In the genomic region with DNA sequence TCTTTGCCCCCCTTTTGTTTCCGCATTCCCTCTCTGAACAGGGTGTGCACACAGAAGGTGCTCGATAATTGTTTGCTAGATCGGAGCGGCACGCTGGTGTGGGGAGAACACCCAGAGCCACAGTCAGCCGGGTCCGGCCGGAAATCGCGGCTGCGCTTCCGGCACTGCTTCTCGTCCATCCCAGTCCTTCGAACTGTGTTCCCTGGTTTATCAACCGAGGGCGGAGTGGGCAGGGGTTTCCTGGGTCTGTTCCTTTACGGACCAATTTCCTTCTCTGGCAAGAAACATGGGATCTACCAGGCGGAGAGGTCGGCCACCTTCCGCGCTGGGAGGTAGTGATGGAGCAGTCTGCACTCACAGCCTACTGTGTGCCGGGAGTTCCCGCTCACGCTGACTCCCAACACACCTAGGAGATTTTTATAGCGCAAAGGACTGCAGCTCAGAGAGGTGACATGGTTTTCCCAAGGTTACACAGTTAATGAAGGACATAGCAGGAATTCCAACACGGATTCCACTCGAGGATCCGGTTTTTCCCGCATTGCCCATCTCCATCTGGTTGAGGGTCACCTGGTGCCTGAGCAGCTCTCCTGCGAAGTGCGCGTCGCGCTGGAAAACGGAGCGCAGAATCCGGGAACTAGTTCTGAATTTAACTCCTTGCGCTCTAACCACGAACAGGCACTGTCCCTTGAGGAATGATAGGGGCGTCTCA, we compare ENCODE assay signal across 9 cellular contexts. TPM values are rescaled to one million over a fixed set of nuclear protein-coding genes. Genes with fewer than 3 reads are reported as not detected.
DNase-seq lines count a peak whose midpoint lies in the region; ATAC-seq and TF ChIP-seq lines count a peak whose summit lies in the region.
"Had no signal": no experiment of that assay in that cellular context is flagged by ENCODE, and none has a peak within 500 bp of the region (broad histone marks: within the 10 kb centered on the region; RNA-seq: fewer than 3 reads in every experiment).

No MANE protein-coding gene starts in this region.

- H3K9me3 ChIP-seq in ascending aorta, result no peaks in the 10 kb centered on the region

- peaks cover 62% of the 10 kb centered on the region for H3K4me1 Mint-ChIP-seq in mesothelial cell of epicardium

- H3K27me3 Mint-ChIP-seq in mesothelial cell of epicardium (ENCODE audit: low read depth), result peaks cover 72% of the 10 kb centered on the region

- ATAC-seq in esophagus mucosa, result no peak
- no peak for ATAC-seq in HG02610 (IDR thresholded peaks at IDR 0.05; ENCODE audit: unreplicated experiment)

- H3K4me3 ChIP-seq in AG04449 (ENCODE audit: low read depth, low read length), result peak overlapping the region; percentile 46
- peak overlapping the region; percentile 42 for H3K4me3 ChIP-seq in GM12865 (ENCODE audit: low read depth, low read length)
- H3K4me3 ChIP-seq in ascending aorta, result peak overlapping the region; percentile 40 to 51

- CTCF ChIA-PET in AG04449 (lab: Yijun Ruan, JAX), result no interaction called here

- POLR2A ChIA-PET in AG04449 (lab: Yijun Ruan, JAX), result no interaction called here

- TF ChIP-seq CTCF in AG04449 (IDR thresholded peaks at IDR 0.05; ENCODE audit: insufficient read depth, low read length, missing control alignments) (no peak), GM12865 (IDR thresholded peaks at IDR 0.05; ENCODE audit: insufficient read depth, low read depth, low read length, missing control alignments) (no peak), ascending aorta (IDR thresholded peaks at IDR 0.05) (no peak), mesothelial cell of epicardium (IDR thresholded peaks at IDR 0.05; ENCODE audit: unreplicated experiment) (no peak)

- H3K9me3 Mint-ChIP-seq in mesothelial cell of epicardium, result no peaks in the 10 kb centered on the region

- H3K27ac Mint-ChIP-seq in mesothelial cell of epicardium, result peak overlapping the region; percentile 89

- DNase-seq in AG04449 (ENCODE audit: low read depth, low spot score) (no peak), GM12865 (ENCODE audit: low read depth) (peak; percentile 27), ascending aorta (ENCODE audit: low spot score in 2 of 2) (no peak), mesothelial cell of epicardium (ENCODE audit: low spot score in 2 of 2, unreplicated experiment in 2 of 2) (no peak), NCI-H510A (lab: John Stamatoyannopoulos, UW) (no peak), NCI-H345 treated with DMSO at 0.1 percent for 48 hours (lab: John Stamatoyannopoulos, UW; ENCODE audit: unreplicated experiment) (no peak)
- DNase-seq: effector CD8-positive, alpha-beta T cell had no signal

- peaks cover 15% of the 10 kb centered on the region for H3K27me3 ChIP-seq in ascending aorta

- peak overlapping the region; percentile 72 for H3K4me3 Mint-ChIP-seq in mesothelial cell of epicardium

- H3K4me1 ChIP-seq in ascending aorta, result peaks cover 0 to 2% of the 10 kb centered on the region in 2 donors

- peaks cover 23% of the 10 kb centered on the region for H3K36me3 Mint-ChIP-seq in mesothelial cell of epicardium

- intact Hi-C loops in ascending aorta (cut with DNase I), result no loop called here

- no peak overlapping the region for H3K27ac ChIP-seq in ascending aorta

- H3K36me3 ChIP-seq in ascending aorta, result no peaks in the 10 kb centered on the region

RNA-seq across cellular contexts. Expression of gene MSX1, which starts 6.8 kb away (rescaled TPM):
- 26.0 TPM for total RNA-seq in ascending aorta
- total RNA-seq in mesothelial cell of epicardium, result 44.9 to 50.3 TPM (median 46.0 TPM) in 3 replicates
- 0.36 TPM for total RNA-seq in esophagus mucosa

Comparison
In these comparisons a context has a peak if more than half of its experiments do, and no peak if none do; other contexts are left out.
1. RNA of gene MSX1, which starts 6.8 kb away (total RNA-seq): 44.9 to 50.3 TPM in mesothelial cell of epicardium and 26.0 TPM in ascending aorta (single experiment); 0.36 TPM in esophagus mucosa (single experiment); every median in the first group is over 10 times any median in the second.
2. Peak in every context shown above with its lines, with median percentiles within 50 percentile points of each other: H3K4me3 ChIP-seq.